Comparison of ENCODE assay signal across 21 cellular contexts in genomic region chr12:42742691-42743090, GRCh38.
DNase-seq lines count a peak whose midpoint lies in the region; ATAC-seq and TF ChIP-seq lines count a peak whose summit lies in the region.
"Had no signal": no experiment of that assay in that cellular context is flagged by ENCODE, and none has a peak within 500 bp of the region (broad histone marks: within the 10 kb centered on the region; RNA-seq: fewer than 3 reads in every experiment).

No MANE protein-coding gene starts in this region.

- H3K4me3 Mint-ChIP-seq in T-helper 17 cell = no peak overlapping the region
- no peak overlapping the region for H3K4me3 Mint-ChIP-seq in activated naive CD4-positive, alpha-beta T cell treated with anti-CD3 and anti-CD28 coated beads, Interleukin-2, amount 10 ng/mL, durations not matched to agents 7 days and 5 days
- H3K4me3 Mint-ChIP-seq: activated B cell treated with CpG ODN at 0.5 μM for 24 hours; activated CD8-positive, alpha-beta T cell treated with anti-CD3 and anti-CD28 coated beads, Interleukin-2, amount 10 ng/mL, durations not matched to agents 7 days and 5 days; activated naive CD4-positive, alpha-beta T cell treated with anti-CD3 and anti-CD28 coated beads, Interleukin-2, amount 50 U/mL, for 24 hours; activated T-cell treated with anti-CD3 and anti-CD28 coated beads, Interleukin-2, amount 50 U/mL, for 4 hours; CD4-positive, CD25-positive, alpha-beta regulatory T cell; naive thymus-derived CD4-positive, alpha-beta T cell; T-helper 1 cell treated with Interleukin-12 subunit alpha and Interleukin-12 subunit beta and Interleukin-4 antibody, amounts not matched to agents 30 μg/mL and 1 μg/mL, for 36 hours had no signal

- no peaks in the 10 kb centered on the region for H3K36me3 Mint-ChIP-seq in T-helper 17 cell (ENCODE audit: low read depth)
- no peaks in the 10 kb centered on the region for H3K36me3 Mint-ChIP-seq in activated naive CD4-positive, alpha-beta T cell treated with anti-CD3 and anti-CD28 coated beads, Interleukin-2, amount 10 ng/mL, durations not matched to agents 7 days and 5 days
- H3K36me3 Mint-ChIP-seq: activated naive CD4-positive, alpha-beta T cell treated with anti-CD3 and anti-CD28 coated beads, Interleukin-2, amount 50 U/mL, for 24 hours; CD4-positive, CD25-positive, alpha-beta regulatory T cell; naive thymus-derived CD4-positive, alpha-beta T cell had no signal

- intact Hi-C loops in psoas muscle (cut with DNase I) = loop anchor here in 1 of 2 donors (10.0 kb wide), 1 partner anchor 158 kb away; the partner anchor contains the start of gene PRICKLE1
- intact Hi-C loops in prostate gland (cut with DNase I) = no loop called here

- H3K4me1 ChIP-seq in right atrium auricular region (peaks cover 0 to 52% of the 10 kb centered on the region in 2 donors), psoas muscle (peaks cover 42% of the 10 kb centered on the region), prostate gland (replicated peaks) (no peaks in the 10 kb centered on the region)

- peaks cover 8% of the 10 kb centered on the region for H3K9me3 Mint-ChIP-seq in activated naive CD4-positive, alpha-beta T cell treated with anti-CD3 and anti-CD28 coated beads, Interleukin-2, amount 10 ng/mL, durations not matched to agents 7 days and 5 days

- no peak overlapping the region for H3K27ac Mint-ChIP-seq in T-helper 17 cell
- H3K27ac Mint-ChIP-seq in activated naive CD4-positive, alpha-beta T cell treated with anti-CD3 and anti-CD28 coated beads, Interleukin-2, amount 10 ng/mL, durations not matched to agents 7 days and 5 days = no peak overlapping the region
- H3K27ac Mint-ChIP-seq: activated B cell treated with CpG ODN at 0.5 μM for 24 hours; activated CD8-positive, alpha-beta T cell treated with anti-CD3 and anti-CD28 coated beads, Interleukin-2, amount 10 ng/mL, durations not matched to agents 7 days and 5 days; activated naive CD4-positive, alpha-beta T cell treated with anti-CD3 and anti-CD28 coated beads, Interleukin-2, amount 50 U/mL, for 24 hours; CD4-positive, CD25-positive, alpha-beta regulatory T cell; naive thymus-derived CD4-positive, alpha-beta T cell; T-helper 1 cell treated with Interleukin-12 subunit alpha and Interleukin-12 subunit beta and Interleukin-4 antibody, amounts not matched to agents 30 μg/mL and 1 μg/mL, for 36 hours had no signal

- H3K4me3 ChIP-seq in SK-N-MC (0 out of 2 replicates have a peak overlapping the region, but pooled peaks have one; percentile 0), right atrium auricular region (no peak overlapping the region), psoas muscle (no peak overlapping the region), prostate gland (no peak overlapping the region)

- no peaks in the 10 kb centered on the region for H3K36me3 ChIP-seq in SK-N-MC (ENCODE audit: insufficient read depth, low read length)
- no peaks in the 10 kb centered on the region for H3K36me3 ChIP-seq in right atrium auricular region
- H3K36me3 ChIP-seq in psoas muscle (ENCODE audit: insufficient read depth in 1 of 2, low read depth in 1 of 2) = no peaks in the 10 kb centered on the region
- no peaks in the 10 kb centered on the region for H3K36me3 ChIP-seq in prostate gland

- no peak for TF ChIP-seq POLR2A in prostate gland (IDR thresholded peaks at IDR 0.05)

- no peak for TF ChIP-seq CTCF in right atrium auricular region (IDR thresholded peaks at IDR 0.05)
- TF ChIP-seq CTCF in psoas muscle (IDR thresholded peaks at IDR 0.05) = no peak
- no peak for TF ChIP-seq CTCF in prostate gland (IDR thresholded peaks at IDR 0.05)

- 11 to 29% (median 18%) methylated on average over 5 of the region's 5 CpGs for WGBS in psoas muscle, 3 donors
- WGBS in prostate gland = 51% methylated on average over 5 of the region's 5 CpGs

- H3K9me3 ChIP-seq in SK-N-MC (ENCODE audit: low read depth, low read length) = no peaks in the 10 kb centered on the region
- H3K9me3 ChIP-seq in right atrium auricular region = peaks cover 0 to 10% of the 10 kb centered on the region in 2 donors
- H3K9me3 ChIP-seq in psoas muscle = peaks cover 8% of the 10 kb centered on the region
- H3K9me3 ChIP-seq in prostate gland = no peaks in the 10 kb centered on the region
- H3K9me3 ChIP-seq in T-helper 17 cell (ENCODE audit: control insufficient read depth, low read length, poor library complexity, severe bottlenecking) = no peaks in the 10 kb centered on the region

- H3K4me1 Mint-ChIP-seq in T-helper 17 cell = no peaks in the 10 kb centered on the region
- H3K4me1 Mint-ChIP-seq in activated naive CD4-positive, alpha-beta T cell treated with anti-CD3 and anti-CD28 coated beads, Interleukin-2, amount 10 ng/mL, durations not matched to agents 7 days and 5 days = no peaks in the 10 kb centered on the region
- H3K4me1 Mint-ChIP-seq: activated B cell treated with CpG ODN at 0.5 μM for 24 hours; activated naive CD4-positive, alpha-beta T cell treated with anti-CD3 and anti-CD28 coated beads, Interleukin-2, amount 50 U/mL, for 24 hours; CD4-positive, CD25-positive, alpha-beta regulatory T cell; naive thymus-derived CD4-positive, alpha-beta T cell had no signal

- ATAC-seq in psoas muscle = peak in 3 of 4 donors; percentile 30 to 45 (median 32)
- no peak for ATAC-seq in T-helper 17 cell
- no peak for ATAC-seq in HG02852 (IDR thresholded peaks at IDR 0.05; ENCODE audit: unreplicated experiment)
- ATAC-seq: activated CD8-positive, alpha-beta T cell treated with anti-CD3 and anti-CD28 coated beads, Interleukin-2, amount 10 ng/mL, durations not matched to agents 7 days and 5 days; activated T-cell treated with anti-CD3 and anti-CD28 coated beads, Interleukin-2, amount 50 U/mL, for 4 hours; left lobe of liver; naive thymus-derived CD4-positive, alpha-beta T cell had no signal

- no peaks in the 10 kb centered on the region for H3K27me3 Mint-ChIP-seq in T-helper 17 cell
- H3K27me3 Mint-ChIP-seq in activated naive CD4-positive, alpha-beta T cell treated with anti-CD3 and anti-CD28 coated beads, Interleukin-2, amount 10 ng/mL, durations not matched to agents 7 days and 5 days = no peaks in the 10 kb centered on the region
- H3K27me3 Mint-ChIP-seq: activated B cell treated with CpG ODN at 0.5 μM for 24 hours; activated naive CD4-positive, alpha-beta T cell treated with anti-CD3 and anti-CD28 coated beads, Interleukin-2, amount 50 U/mL, for 24 hours; naive thymus-derived CD4-positive, alpha-beta T cell had no signal

- DNase-seq in ELF-1 (ENCODE audit: low read depth, low spot score) (peak; percentile 35), SK-N-MC (ENCODE audit: low read depth, low spot score) (no peak), right atrium auricular region (ENCODE audit: low spot score) (no peak), psoas muscle (no peak), prostate gland (ENCODE audit: low spot score) (no peak), T-helper 17 cell (no peak)
- no peak for DNase-seq in activated naive CD4-positive, alpha-beta T cell treated with anti-CD3 and anti-CD28 coated beads, Interleukin-2, amount 10 ng/mL, durations not matched to agents 7 days and 5 days
- DNase-seq: activated B cell treated with CpG ODN at 0.5 μM for 24 hours; activated CD8-positive, alpha-beta T cell treated with anti-CD3 and anti-CD28 coated beads, Interleukin-2, amount 10 ng/mL, durations not matched to agents 7 days and 5 days; activated T-cell treated with anti-CD3 and anti-CD28 coated beads, Interleukin-2, amount 50 U/mL, for 4 hours; CD4-positive, CD25-positive, alpha-beta regulatory T cell; DMS79; naive thymus-derived CD4-positive, alpha-beta T cell; NCI-H1436 treated with DMSO at 0.1 percent for 48 hours; NCI-H345; posterior cingulate gyrus; stimulated activated CD4-positive, alpha-beta T cell treated with anti-CD3 and anti-CD28 coated beads, Interleukin-12 subunit alpha, Interleukin-12 subunit beta, amount 100 ng/mL, for 4 hours had no signal

- no peak overlapping the region for H3K9ac ChIP-seq in SK-N-MC (ENCODE audit: insufficient read length)

- CTCF ChIA-PET in activated naive CD4-positive, alpha-beta T cell treated with anti-CD3 and anti-CD28 coated beads, Interleukin-2, amount 10 ng/mL, durations not matched to agents 7 days and 5 days (lab: Charles Lee) = no interaction called here

- H3K27ac ChIP-seq in SK-N-MC (no peak overlapping the region), right atrium auricular region (peak overlapping the region; percentile 54 to 84), psoas muscle (peak overlapping the region; percentile 74), prostate gland (no peak overlapping the region)

- no peaks in the 10 kb centered on the region for H3K27me3 ChIP-seq in right atrium auricular region
- H3K27me3 ChIP-seq in psoas muscle (ENCODE audit: insufficient read depth in 3 of 3, low read length in 2 of 3) = no peaks in the 10 kb centered on the region
- H3K27me3 ChIP-seq in prostate gland (replicated peaks; ENCODE audit: insufficient read depth) = no peaks in the 10 kb centered on the region

Comparison
In these comparisons a context has a peak if more than half of its experiments do, and no peak if none do; other contexts are left out.
1. H3K27ac ChIP-seq: peak in right atrium auricular region (2 of 2) and psoas muscle (single experiment); none in SK-N-MC (single experiment) and prostate gland (0 of 2).
2. ATAC-seq: peak in psoas muscle (3 of 4); none in T-helper 17 cell (single experiment) and HG02852 (single experiment).